Comparison of ENCODE assay signal across 8 cellular contexts in the genomic region with DNA sequence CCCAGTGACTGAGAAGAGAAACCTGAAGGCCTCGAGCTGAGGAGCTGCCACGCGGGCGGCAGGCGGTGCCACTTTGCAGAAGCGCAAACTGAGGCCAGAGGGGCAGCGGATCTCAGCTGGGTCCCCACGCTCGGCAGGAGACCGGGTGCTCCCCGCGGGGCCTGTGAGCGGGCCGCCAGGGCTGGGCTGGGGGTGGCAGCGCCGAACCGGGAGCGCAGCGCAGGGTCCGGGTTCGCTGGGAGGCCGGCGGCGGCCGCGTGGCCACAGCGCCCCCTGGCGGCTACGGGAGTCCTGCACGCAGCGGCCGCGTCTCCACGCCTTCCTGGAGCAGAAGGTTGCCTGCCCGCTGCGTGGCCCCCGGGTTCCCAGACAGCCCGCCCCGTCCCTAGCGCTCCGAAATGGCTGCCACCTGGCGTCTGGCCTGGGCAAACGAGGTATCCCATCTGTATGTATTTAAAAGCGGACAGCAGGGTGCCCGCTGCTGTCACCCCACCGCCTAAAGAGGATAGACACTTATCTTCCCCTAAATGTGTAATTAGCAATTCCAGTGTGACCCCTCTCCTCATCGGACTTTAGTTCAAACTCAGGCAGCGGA.
DNase-seq lines count a peak whose midpoint lies in the region; ATAC-seq lines count a peak whose summit lies in the region.

No MANE protein-coding gene starts in this region.

- H3K4me1 ChIP-seq in iPS DF 6.9 (ENCODE audit: control insufficient read depth, insufficient read depth, low read length), result peaks cover 7% of the 10 kb centered on the region

- H3K27ac ChIP-seq in iPS DF 6.9 (ENCODE audit: low read length), result no peak overlapping the region
- peak overlapping the region in 17 of 21 experiments; percentile 1 to 82 (median 56) for H3K27ac ChIP-seq in skin epidermis

- peak; percentile 60 for ATAC-seq in GM21526 (IDR thresholded peaks at IDR 0.05; ENCODE audit: low FRiP score, unreplicated experiment)

- H3K27me3 ChIP-seq in MG63 (no peaks in the 10 kb centered on the region), iPS DF 6.9 (ENCODE audit: control insufficient read depth, insufficient read depth, low read length) (no peaks in the 10 kb centered on the region)

- WGBS in iPS DF 6.9 (ENCODE audit: insufficient coverage, insufficient read length), result no CpG with 5 or more reads among the region's 48 CpGs

- H3K4me3 ChIP-seq in MG63 (no peak overlapping the region), iPS DF 6.9 (ENCODE audit: low read length) (peak overlapping the region; percentile 47; the same call in 1 of the 2 replicates), skin epidermis (peak overlapping the region in 3 of 7 experiments; percentile 5 to 12 (median 12))

- no peaks in the 10 kb centered on the region for H3K9me3 ChIP-seq in MG63
- no peaks in the 10 kb centered on the region for H3K9me3 ChIP-seq in iPS DF 6.9 (ENCODE audit: control insufficient read depth, insufficient read depth, low read length)

- H3K36me3 ChIP-seq in MG63 (no peaks in the 10 kb centered on the region), iPS DF 6.9 (ENCODE audit: control insufficient read depth, insufficient read depth, low read length) (no peaks in the 10 kb centered on the region)

- DNase-seq in CMK (ENCODE audit: low read depth) (peak; percentile 31), MG63 (peak; percentile 64), T-helper 2 cell (peak in 4 of 5 experiments; percentile 34 to 50 (median 42)), astrocyte of the hippocampus (ENCODE audit: low read depth, low spot score) (peak; percentile 86), iPS DF 6.9 (ENCODE audit: low read depth, low spot score) (no peak), pons (ENCODE audit: low spot score) (no peak)

Comparison
In these comparisons a context has a peak if more than half of its experiments do, and no peak if none do; other contexts are left out.
1. DNase-seq: peak in CMK (single experiment), MG63 (single experiment), T-helper 2 cell (4 of 5) and astrocyte of the hippocampus (single experiment); none in iPS DF 6.9 (single experiment) and pons (single experiment).